Comparison of ENCODE assay signal across 1 cellular context in the genomic region with DNA sequence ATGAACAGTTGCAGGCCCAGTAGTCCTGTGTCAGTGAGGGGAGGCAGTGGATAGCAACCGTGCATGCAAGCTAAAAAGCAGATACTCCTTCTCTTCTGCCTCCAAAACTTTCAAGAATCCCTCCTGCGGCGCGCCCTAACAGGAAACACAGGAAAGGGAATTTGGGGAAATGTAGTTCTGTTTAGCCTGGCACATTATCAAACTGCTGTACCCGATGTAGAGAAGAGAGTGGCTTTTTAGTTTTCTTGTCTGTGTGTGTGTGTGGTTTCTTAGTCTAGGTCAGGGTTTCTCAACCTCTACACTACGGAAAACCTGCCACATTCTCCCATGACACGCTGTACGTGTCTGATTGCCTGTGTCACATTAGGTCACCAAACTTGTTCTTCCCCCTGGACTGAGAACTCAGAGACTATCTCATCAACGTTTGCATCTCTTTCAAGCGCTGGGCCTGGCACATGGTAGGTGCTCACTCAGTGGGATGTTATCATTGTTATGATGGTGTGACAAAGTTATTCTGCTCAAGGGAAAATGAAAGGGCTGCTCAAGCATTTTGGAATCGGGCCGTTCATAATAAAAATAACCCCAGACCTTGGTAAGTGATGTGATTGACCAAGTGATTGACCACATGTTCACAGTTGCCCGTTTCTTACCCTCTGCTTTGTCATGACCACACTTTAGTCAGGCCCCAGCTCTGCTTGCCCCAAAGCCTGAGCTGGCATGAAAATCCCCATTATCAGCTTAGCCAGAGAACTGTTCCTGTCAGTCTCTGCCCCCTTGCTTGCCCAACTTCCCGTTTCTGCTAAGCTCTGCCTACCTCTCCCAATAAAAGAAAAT.
A peak's percentile ranks its signal among the peaks of the same experiment; 100 is the strongest.
TF ChIP-seq lines count a peak whose summit lies in the region.

No MANE protein-coding gene starts in this region.

TF ChIP-seq in HepG2, 621 proteins besides CTCF, POLR2A, EP300 and RAD21 (continued from another document):
- TF ChIP-seq USF2 (IDR thresholded peaks at IDR 0.05; ENCODE audit: low read depth, low read length) = no peak
- peak; percentile 20; the same call in 1 of the 2 replicates for TF ChIP-seq USF2 (CRISPR knock-in tag; IDR thresholded peaks at IDR 0.05; ENCODE audit: borderline replicate concordance)
- TF ChIP-seq PTBP1 (IDR thresholded peaks at IDR 0.05; ENCODE audit: low read depth, low read length, poor library complexity, severe bottlenecking) = no peak
- 0 out of 2 replicates have a peak, but pooled peaks have one; percentile 37 for TF ChIP-seq ZNF501 (CRISPR knock-in tag; IDR thresholded peaks at IDR 0.05)
- TF ChIP-seq ZNF263 (CRISPR knock-in tag; IDR thresholded peaks at IDR 0.05) = no peak
